In genomic region chr11:124194696-124195418, GRCh38 we compare ENCODE assay signal across 8 cellular contexts. TPM values are rescaled to one million over a fixed set of nuclear protein-coding genes. Genes with fewer than 3 reads are reported as not detected.
A peak's percentile ranks its signal among the peaks of the same experiment; 100 is the strongest.
DNase-seq lines count a peak whose midpoint lies in the region; ATAC-seq, FAIRE-seq and TF ChIP-seq lines count a peak whose summit lies in the region.

No MANE protein-coding gene starts in this region.

- TF ChIP-seq CTCF in HCT116 (IDR thresholded peaks at IDR 0.05 in 2 of 3, conservative IDR thresholded peaks at IDR 0.05 in 1 of 3; ENCODE audit: borderline replicate concordance in 1 of 3, insufficient read depth in 1 of 3, low read depth in 2 of 3, low read length in 2 of 3): peak; percentile 71 to 90 (median 88)
- TF ChIP-seq CTCF in coronary artery (IDR thresholded peaks at IDR 0.05): peak; percentile 44
- peak; percentile 69 for TF ChIP-seq CTCF in mucosa of descending colon (IDR thresholded peaks at IDR 0.05)

- RAD21 ChIA-PET in HCT116 (lab: Charles Lee; ENCODE audit: low non-redundant PET in 1 of 2, low total read pairs in 2 of 2, uncharacterized antibody in 2 of 2, unreplicated experiment in 2 of 2): interaction anchor here in 1 of 2 experiments (1.2 kb wide), 1 partner anchor 123 kb away, joined by 7 read pairs; no protein-coding TSS in a partner anchor

- no peaks in the 10 kb centered on the region for H4K20me1 ChIP-seq in HCT116 (ENCODE audit: insufficient read depth)

- H3K27ac ChIP-seq in HCT116 (ENCODE audit: low read depth, low read length) (no peak overlapping the region), coronary artery (peak overlapping the region; percentile 43 to 53)

- peak; percentile 30 for DNase-seq in activated T-cell treated with anti-CD3 and anti-CD28 coated beads for 24 hours (ENCODE audit: low read depth)
- no peak for DNase-seq in activated T-cell treated with anti-CD3 and anti-CD28 coated beads, Interleukin-2, amount 50 U/mL, for 1 hour
- DNase-seq in HCT116 (ENCODE audit: low read depth, low spot score): peak; percentile 57
- DNase-seq in LHCN-M2 (ENCODE audit: low read depth): peak; percentile 66
- DNase-seq in SKM-1 (lab: John Stamatoyannopoulos, UW; ENCODE audit: unreplicated experiment): peak; percentile 48
- no peak for DNase-seq in coronary artery (ENCODE audit: low spot score)
- DNase-seq in mucosa of descending colon: peak in 2 of 3 donors; percentile 20 to 82
- peak; percentile 39 for DNase-seq in urothelium cell line (ENCODE audit: low spot score)

- no peaks in the 10 kb centered on the region for H3K79me2 ChIP-seq in HCT116 (ENCODE audit: insufficient read depth, low read length)

- H3K4me2 ChIP-seq in HCT116 (ENCODE audit: low read length): no peak overlapping the region

- H2AFZ ChIP-seq in HCT116 (ENCODE audit: low read depth, low read length, poor library complexity, severe bottlenecking): no peak overlapping the region

- TF ChIP-seq POLR2A in HCT116 (IDR thresholded peaks at IDR 0.05; ENCODE audit: borderline replicate concordance, extremely low read depth, insufficient read depth, insufficient read length): no peak

- POLR2A ChIA-PET in HCT116 (lab: Charles Lee): no interaction called here

- CTCF ChIA-PET in HCT116 (lab: Charles Lee): interaction anchor here (0.6 to 3.0 kb wide), 6 partner anchors 8 to 125 kb away, joined by 3 to 26 read pairs (median 5); no protein-coding TSS in a partner anchor

- intact Hi-C loops in HCT116 (cut with micrococcal nuclease) (loop anchor here (1.0 kb wide), 1 partner anchor 124 kb away; no protein-coding TSS in a partner anchor), mucosa of descending colon (cut with DNase I, micrococcal nuclease) (loop anchor here in 1 of 2 donors (5.0 kb wide), 1 partner anchor 123 kb away; no protein-coding TSS in a partner anchor)

- no peaks in the 10 kb centered on the region for H3K9me2 ChIP-seq in HCT116 (ENCODE audit: insufficient read depth)

- H3K36me3 ChIP-seq in HCT116 (ENCODE audit: control insufficient read depth in 1 of 2, insufficient read depth in 2 of 2, low read length in 2 of 2) (no peaks in the 10 kb centered on the region), mucosa of descending colon (ENCODE audit: low read depth) (no peaks in the 10 kb centered on the region)

- BruUV-seq in HCT116 (replicated peaks; lab: Mats Ljungman, UMichigan): no TSS peak

- H3K4me3 ChIP-seq in HCT116 (replicated peaks in 1 of 2; ENCODE audit: low read depth in 1 of 2, low read length in 2 of 2): no peak overlapping the region
- H3K4me3 ChIP-seq in coronary artery: peak overlapping the region; percentile 20
- H3K4me3 ChIP-seq in mucosa of descending colon: no peak overlapping the region

- no peaks in the 10 kb centered on the region for H3K4me1 ChIP-seq in HCT116 (ENCODE audit: control insufficient read depth in 1 of 2, insufficient read depth in 2 of 2, low read length in 2 of 2)
- H3K4me1 ChIP-seq in mucosa of descending colon (ENCODE audit: low read depth): no peaks in the 10 kb centered on the region

- H3K9ac ChIP-seq in HCT116 (ENCODE audit: low read length): no peak overlapping the region

- FAIRE-seq in urothelium cell line (lab: Jason Lieb, UNC): no peak

- H3K9me3 ChIP-seq in HCT116 (ENCODE audit: control insufficient read depth in 1 of 2, insufficient read depth in 1 of 2, low read depth in 1 of 2, low read length in 2 of 2): no peaks in the 10 kb centered on the region
- no peaks in the 10 kb centered on the region for H3K9me3 ChIP-seq in mucosa of descending colon

- peak; percentile 98 for ATAC-seq in HCT116
- ATAC-seq in mucosa of descending colon: peak; percentile 94

- TF ChIP-seq RAD21 in HCT116 (IDR thresholded peaks at IDR 0.05; ENCODE audit: low read depth): peak; percentile 76

- H3K27me3 ChIP-seq in HCT116 (ENCODE audit: insufficient read depth, low read length): peaks cover 19% of the 10 kb centered on the region

TF ChIP-seq in HCT116, 20 proteins besides CTCF, POLR2A, EP300 and RAD21:
- TF ChIP-seq MAX (IDR thresholded peaks at IDR 0.05) (peak; percentile 32; the same call in 1 of the 2 replicates), REST (IDR thresholded peaks at IDR 0.05; ENCODE audit: low read depth) (no peak), CBX3 (IDR thresholded peaks at IDR 0.05; ENCODE audit: low read depth) (peak; percentile 68; the same call in 1 of the 2 replicates), ELF1 (IDR thresholded peaks at IDR 0.05; ENCODE audit: borderline replicate concordance, low read depth) (no peak), POLR2AphosphoS5 (IDR thresholded peaks at IDR 0.05; ENCODE audit: low read depth, low read length) (no peak), FOSL1 (IDR thresholded peaks at IDR 0.05; ENCODE audit: low read depth) (no peak), EGR1 (IDR thresholded peaks at IDR 0.05; ENCODE audit: low read depth) (no peak), EZH2 (IDR thresholded peaks at IDR 0.05) (no peak), YY1 (IDR thresholded peaks at IDR 0.05; ENCODE audit: extremely low read depth, insufficient replicate concordance, low read depth, low read length) (no peak), CEBPB (IDR thresholded peaks at IDR 0.05; ENCODE audit: low read depth) (no peak)

RNA-seq across cellular contexts. Expression of gene OR10D3, which starts 11.7 kb away (rescaled TPM):
- total RNA-seq in HCT116 (2021; ENCODE audit: unreplicated experiment) (not detected), LHCN-M2 (2014; rRNA removed) (not detected in 2 replicates), mucosa of descending colon (not detected)
- polyA plus RNA-seq in HCT116 (2012): not detected in 2 replicates
- not detected for polyA plus RNA-seq in LHCN-M2 (2012)

RNA-seq across cellular contexts. Expression of gene OR8G1, which starts 46.0 kb away (rescaled TPM):
- total RNA-seq in HCT116 (2021; ENCODE audit: unreplicated experiment): not detected
- not detected in 2 replicates for polyA plus RNA-seq in HCT116 (2012)
- total RNA-seq in LHCN-M2 (2014; rRNA removed): not detected in 2 replicates
- not detected for polyA plus RNA-seq in LHCN-M2 (2012)
- not detected for total RNA-seq in mucosa of descending colon

Comparison
In these comparisons a context has a peak if more than half of its experiments do, and no peak if none do; other contexts are left out.
1. DNase-seq: peak in activated T-cell treated with anti-CD3 and anti-CD28 coated beads for 24 hours (single experiment), HCT116 (single experiment), LHCN-M2 (single experiment), SKM-1 (single experiment), mucosa of descending colon (2 of 3) and urothelium cell line (single experiment); none in activated T-cell treated with anti-CD3 and anti-CD28 coated beads, Interleukin-2, amount 50 U/mL, for 1 hour (single experiment) and coronary artery (single experiment).
2. Peak in every context shown above with its lines, with median percentiles within 50 percentile points of each other: CTCF ChIP-seq.